Comparison of ENCODE assay signal across 22 cellular contexts in the genomic region with DNA sequence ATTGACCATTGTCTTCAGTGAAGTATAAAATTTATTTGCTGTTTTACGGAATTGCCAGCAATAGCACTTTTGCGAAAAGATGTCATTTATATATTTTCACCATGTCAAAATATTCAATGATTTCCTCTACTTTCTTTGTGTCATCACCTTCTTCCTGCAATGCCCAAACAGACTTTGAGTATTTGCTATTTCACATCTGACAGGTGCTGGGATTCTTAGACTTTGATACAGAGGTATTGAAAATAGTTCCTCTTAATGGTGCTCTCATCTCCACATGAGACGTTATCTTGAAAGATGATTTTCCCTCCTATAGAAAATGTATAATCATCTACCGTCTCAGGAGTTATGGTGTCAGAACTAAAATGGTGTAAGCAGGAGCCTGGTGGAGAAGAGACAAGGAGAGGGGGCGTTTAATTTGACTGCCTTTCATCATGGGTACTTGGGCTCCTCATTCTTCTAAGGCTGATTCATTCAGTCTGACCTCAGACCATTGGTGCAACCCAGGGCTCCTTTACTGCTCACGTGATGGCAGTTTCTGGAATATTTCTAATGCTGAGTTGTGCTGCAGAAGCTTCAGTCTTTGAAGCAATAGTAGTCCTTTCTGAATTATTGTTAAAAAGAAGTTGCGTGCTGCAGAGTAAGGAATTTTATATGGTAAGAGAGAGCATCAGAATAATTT.
"Had no signal": no experiment of that assay in that cellular context is flagged by ENCODE, and none has a peak within 500 bp of the region (broad histone marks: within the 10 kb centered on the region; RNA-seq: fewer than 3 reads in every experiment).

No MANE protein-coding gene starts in this region.

- H3K4me3 ChIP-seq: heart right ventricle, lung, neural progenitor cell, smooth muscle cell, testis, vagina had no signal

- DNase-seq: activated CD4-positive, alpha-beta memory T cell treated with anti-CD3 and anti-CD28 coated beads for 36 hours; activated CD4-positive, alpha-beta T cell treated with anti-CD3 and anti-CD28 coated beads for 48 hours; activated effector memory CD4-positive, alpha-beta T cell treated with Interleukin-2 at 50 U/mL for 16 hours; activated naive CD4-positive, alpha-beta T cell treated with anti-CD3 and anti-CD28 coated beads, Interleukin-2, amount 10 ng/mL, durations not matched to agents 7 days and 5 days; activated T-cell treated with anti-CD3 and anti-CD28 coated beads, Interleukin-2, amount 50 U/mL, for 72 hours; aorta; brain microvascular endothelial cell; caudate nucleus; dermis blood vessel endothelial cell; effector CD8-positive, alpha-beta T cell; heart right ventricle; kidney; naive thymus-derived CD4-positive, alpha-beta T cell; stimulated activated CD4-positive, alpha-beta T cell treated with anti-CD3 and anti-CD28 coated beads, Interleukin-15, amount 100 ng/mL, for 24 hours; stimulated activated naive CD4-positive, alpha-beta T cell; T-helper 17 cell; testis; trophoblast cell had no signal

- FAIRE-seq: kidney had no signal
